In genomic region chr3:195063596-195064193, GRCh38 we compare ENCODE assay signal across 16 cellular contexts.
A peak's percentile ranks its signal among the peaks of the same experiment; 100 is the strongest.
DNase-seq lines count a peak whose midpoint lies in the region; ATAC-seq, FAIRE-seq and TF ChIP-seq lines count a peak whose summit lies in the region.
"Had no signal": no experiment of that assay in that cellular context is flagged by ENCODE, and none has a peak within 500 bp of the region (broad histone marks: within the 10 kb centered on the region; RNA-seq: fewer than 3 reads in every experiment).

No MANE protein-coding gene starts in this region.

- H3K9me3 ChIP-seq in Caco-2: no peaks in the 10 kb centered on the region
- H3K9me3 ChIP-seq in IMR-90 (ENCODE audit: control insufficient read depth, insufficient read depth, low read length): no peaks in the 10 kb centered on the region
- no peaks in the 10 kb centered on the region for H3K9me3 ChIP-seq in effector memory CD4-positive, alpha-beta T cell (ENCODE audit: control insufficient read depth, low read length)
- H3K9me3 ChIP-seq: thoracic aorta had no signal

- no peaks in the 10 kb centered on the region for H3K9me3 Mint-ChIP-seq in Caco-2 (ENCODE audit: unreplicated experiment)
- H3K9me3 Mint-ChIP-seq: activated CD4-positive, alpha-beta T cell treated with anti-CD3 and anti-CD28 coated beads, Interleukin-2, amount 10 ng/mL, durations not matched to agents 24 days and 14 days; neural crest cell had no signal

- H2BK15ac ChIP-seq in IMR-90 (ENCODE audit: low read depth, low read length): no peak overlapping the region

- H3K36me3 Mint-ChIP-seq in Caco-2 (ENCODE audit: insufficient read depth, unreplicated experiment): peaks cover 6% of the 10 kb centered on the region

- H3K4me3 ChIP-seq in Caco-2 (ENCODE audit: low read depth, low read length) (no peak overlapping the region), IMR-90 (ENCODE audit: insufficient read depth, low read depth, low read length) (no peak overlapping the region), bronchial epithelial cell (ENCODE audit: low read depth, low read length) (no peak overlapping the region)
- no peak overlapping the region for H3K4me3 ChIP-seq in effector memory CD4-positive, alpha-beta T cell (ENCODE audit: insufficient read depth, low read depth, low read length, poor library complexity, severe bottlenecking)
- H3K4me3 ChIP-seq: thoracic aorta had no signal

- no peaks in the 10 kb centered on the region for H4K20me1 ChIP-seq in IMR-90 (ENCODE audit: insufficient read depth, low read length)

- H2AFZ ChIP-seq in IMR-90 (replicated peaks; ENCODE audit: low read length, poor library complexity): peak overlapping the region; percentile 7

- no peak overlapping the region for H3K4me3 Mint-ChIP-seq in Caco-2 (ENCODE audit: unreplicated experiment)
- H3K4me3 Mint-ChIP-seq: activated CD4-positive, alpha-beta T cell treated with anti-CD3 and anti-CD28 coated beads, Interleukin-2, amount 10 ng/mL, durations not matched to agents 24 days and 14 days; neural crest cell had no signal

- in situ Hi-C loops in IMR-90 (cut with MboI; ENCODE audit: low sequenced_read_pairs): no loop called here

- intact Hi-C loops in Caco-2 (cut with micrococcal nuclease; ENCODE audit: unreplicated experiment) (no loop called here), IMR-90 (cut with micrococcal nuclease) (no loop called here)

- H3K27ac ChIP-seq in IMR-90 (ENCODE audit: insufficient read depth, low read length): no peak overlapping the region
- H3K27ac ChIP-seq in effector memory CD4-positive, alpha-beta T cell (ENCODE audit: insufficient read depth, low read length, poor library complexity, severe bottlenecking): no peak overlapping the region
- H3K27ac ChIP-seq: thoracic aorta had no signal

- no peak for FAIRE-seq in bronchial epithelial cell (lab: Jason Lieb, UNC)
- FAIRE-seq: astrocyte, endometrium, TTC549 had no signal

- H2AK5ac ChIP-seq in IMR-90 (ENCODE audit: low read depth, low read length): no peak overlapping the region

- CTCF ChIA-PET in Caco-2 (lab: Charles Lee) (interaction anchor here (0.8 to 1.3 kb wide), 4 partner anchors 61 to 381 kb away, joined by 4 to 8 read pairs (median 5); partner anchors contain the start of gene XXYLT1), IMR-90 (lab: Yijun Ruan, JAX) (interaction anchor here (1.5 kb wide), 1 partner anchor 381 kb away, joined by 3 read pairs; no protein-coding TSS in a partner anchor)

- no peak overlapping the region for H3K23ac ChIP-seq in IMR-90 (ENCODE audit: low read depth, low read length)

- H3K14ac ChIP-seq in IMR-90 (replicated peaks; ENCODE audit: low read depth, low read length): no peak overlapping the region

- no peaks in the 10 kb centered on the region for H3K27me3 Mint-ChIP-seq in Caco-2 (ENCODE audit: insufficient read depth, unreplicated experiment)
- H3K27me3 Mint-ChIP-seq: activated CD4-positive, alpha-beta T cell treated with anti-CD3 and anti-CD28 coated beads, Interleukin-2, amount 10 ng/mL, durations not matched to agents 24 days and 14 days had no signal

- H3K27me3 ChIP-seq in Caco-2 (replicated peaks; ENCODE audit: control insufficient read depth, insufficient read depth, low read length) (no peaks in the 10 kb centered on the region), IMR-90 (ENCODE audit: control insufficient read depth, insufficient read depth, low read length) (peaks cover 6% of the 10 kb centered on the region; the same call in 1 of the 2 replicates), bronchial epithelial cell (ENCODE audit: control insufficient read depth, insufficient read depth, low read length) (no peaks in the 10 kb centered on the region)
- no peaks in the 10 kb centered on the region for H3K27me3 ChIP-seq in effector memory CD4-positive, alpha-beta T cell (replicated peaks; ENCODE audit: control insufficient read depth, insufficient read depth, low read length, poor library complexity, severe bottlenecking)

- peaks cover 7% of the 10 kb centered on the region for H3K4me1 Mint-ChIP-seq in Caco-2 (ENCODE audit: low read depth, unreplicated experiment)
- H3K4me1 Mint-ChIP-seq: activated CD4-positive, alpha-beta T cell treated with anti-CD3 and anti-CD28 coated beads, Interleukin-2, amount 10 ng/mL, durations not matched to agents 24 days and 14 days had no signal

- no peak overlapping the region for H3K56ac ChIP-seq in IMR-90 (ENCODE audit: extremely low read depth, insufficient read depth, low read length)

- H2AK9ac ChIP-seq in IMR-90 (replicated peaks; ENCODE audit: low read depth, low read length, poor library complexity): peak overlapping the region; percentile 24

- no peak overlapping the region for H4K5ac ChIP-seq in IMR-90 (ENCODE audit: low read depth, low read length)

- peak; percentile 62 to 63 for DNase-seq in Caco-2
- no peak for DNase-seq in IMR-90
- no peak for DNase-seq in bronchial epithelial cell (ENCODE audit: low read depth)
- peak; percentile 60 for DNase-seq in myocyte (ENCODE audit: low read depth)
- DNase-seq in AML-193 (lab: John Stamatoyannopoulos, UW): no peak
- no peak for DNase-seq in effector memory CD4-positive, alpha-beta T cell
- no peak for DNase-seq in activated CD4-positive, alpha-beta T cell treated with anti-CD3 and anti-CD28 coated beads, Interleukin-2, amount 50 U/mL, for 48 hours
- DNase-seq: activated CD4-positive, alpha-beta T cell treated with anti-CD3 and anti-CD28 coated beads, Interleukin-2, amount 10 ng/mL, durations not matched to agents 24 days and 14 days; NCI-H1105; NCI-H2107 had no signal

- H2BK5ac ChIP-seq in IMR-90 (ENCODE audit: low read depth, low read length, poor library complexity, severe bottlenecking): no peak overlapping the region

- ATAC-seq in IMR-90 (ENCODE audit: low read depth) (no peak), HG03442 (IDR thresholded peaks at IDR 0.05; ENCODE audit: unreplicated experiment) (no peak)

- dilution Hi-C loops in IMR-90 (cut with HindIII; ENCODE audit: low sequenced_read_pairs, unreplicated experiment): no loop called here

- H3K27ac Mint-ChIP-seq in Caco-2 (ENCODE audit: unreplicated experiment): no peak overlapping the region
- H3K27ac Mint-ChIP-seq: activated CD4-positive, alpha-beta T cell treated with anti-CD3 and anti-CD28 coated beads, Interleukin-2, amount 10 ng/mL, durations not matched to agents 24 days and 14 days had no signal

- H3K36me3 ChIP-seq in Caco-2 (ENCODE audit: control insufficient read depth, insufficient read depth, low read length) (no peaks in the 10 kb centered on the region), IMR-90 (ENCODE audit: control insufficient read depth, insufficient read depth, low read length) (no peaks in the 10 kb centered on the region; the same call in 1 of the 2 replicates), bronchial epithelial cell (ENCODE audit: control insufficient read depth, insufficient read depth, low read length) (no peaks in the 10 kb centered on the region)
- peaks cover under 1% of the 10 kb centered on the region for H3K36me3 ChIP-seq in effector memory CD4-positive, alpha-beta T cell (ENCODE audit: control insufficient read depth, insufficient read depth, low read length)
- H3K36me3 ChIP-seq: thoracic aorta had no signal

- BruUV-seq in Caco-2 (replicated peaks; lab: Mats Ljungman, UMichigan) (no TSS peak), IMR-90 (replicated peaks; lab: Mats Ljungman, UMichigan) (no TSS peak)

- H2BK120ac ChIP-seq in IMR-90 (ENCODE audit: low read depth, low read length): no peak overlapping the region

- POLR2A ChIA-PET in Caco-2 (lab: Charles Lee): interaction anchor here (0.5 kb wide), 1 partner anchor 66 kb away, joined by 3 read pairs; no protein-coding TSS in a partner anchor
- POLR2A ChIA-PET in IMR-90 (lab: Charles Lee; ENCODE audit: unreplicated experiment): no interaction called here

- 92% methylated on average over 5 of the region's 9 CpGs; no CpG with 5 or more reads in 1 of the 2 experiments for WGBS in IMR-90 (ENCODE audit: extremely low coverage in 2 of 2, insufficient read length in 1 of 2), 2 experiments

- TF ChIP-seq CTCF in Caco-2 (IDR thresholded peaks at IDR 0.05; ENCODE audit: insufficient read depth in 1 of 2, low read depth in 1 of 2, low read length in 1 of 2, severe bottlenecking in 1 of 2, unreplicated experiment in 1 of 2) (no peak), IMR-90 (conservative IDR thresholded peaks at IDR 0.05; ENCODE audit: low read depth, low read length) (no peak), bronchial epithelial cell (IDR thresholded peaks at IDR 0.05; ENCODE audit: insufficient read depth, low read length, severe bottlenecking) (peak; percentile 13)

- no peak overlapping the region for H2BK20ac ChIP-seq in IMR-90 (ENCODE audit: low read depth, low read length)

- TF ChIP-seq RAD21 in IMR-90 (IDR thresholded peaks at IDR 0.05; ENCODE audit: low read length): no peak

- no peak overlapping the region for H3K9ac ChIP-seq in IMR-90 (ENCODE audit: low read depth, low read length)

- H4K91ac ChIP-seq in IMR-90 (ENCODE audit: insufficient read depth, low read depth, low read length): no peak overlapping the region

- no peak overlapping the region for H4K8ac ChIP-seq in IMR-90 (ENCODE audit: low read depth in 2 of 2, low read length in 2 of 2)

- H3K18ac ChIP-seq in IMR-90 (ENCODE audit: low read depth, low read length): no peak overlapping the region

- no peak overlapping the region for H3K4me2 ChIP-seq in IMR-90 (ENCODE audit: low read depth, low read length)

- TF ChIP-seq POLR2A in IMR-90 (IDR thresholded peaks at IDR 0.05; ENCODE audit: low read depth, low read length): no peak

- H3K4ac ChIP-seq in IMR-90 (ENCODE audit: low read depth, low read length): no peak overlapping the region

- no peaks in the 10 kb centered on the region for H3K79me1 ChIP-seq in IMR-90 (ENCODE audit: low read depth in 1 of 2, low read length in 2 of 2)

- no peaks in the 10 kb centered on the region for H3K9me1 ChIP-seq in IMR-90 (ENCODE audit: insufficient read depth, low read length)

- H3K4me1 ChIP-seq in Caco-2 (peaks cover 25% of the 10 kb centered on the region), IMR-90 (ENCODE audit: control insufficient read depth, insufficient read depth, low read length) (0 out of 2 replicates have a peak, but pooled peaks cover 2% of the 10 kb centered on the region)
- no peaks in the 10 kb centered on the region for H3K4me1 ChIP-seq in effector memory CD4-positive, alpha-beta T cell (ENCODE audit: control insufficient read depth, insufficient read depth, low read length, poor library complexity, severe bottlenecking)

TF ChIP-seq in IMR-90, 13 proteins besides CTCF, POLR2A, EP300 and RAD21 (continues in another document):
- TF ChIP-seq MAFK (IDR thresholded peaks at IDR 0.05; ENCODE audit: low read depth, low read length): no peak
- TF ChIP-seq MXI1 (IDR thresholded peaks at IDR 0.05; ENCODE audit: borderline replicate concordance, low read depth, low read length): no peak
- no peak for TF ChIP-seq USF2 (IDR thresholded peaks at IDR 0.05; ENCODE audit: low read depth, low read length)
- TF ChIP-seq SMC3 (IDR thresholded peaks at IDR 0.05; ENCODE audit: low read depth, low read length): no peak

Comparison
In these comparisons a context has a peak if more than half of its experiments do, and no peak if none do; other contexts are left out.
1. DNase-seq: peak in Caco-2 (2 of 2) and myocyte (single experiment); none in IMR-90 (single experiment), bronchial epithelial cell (single experiment), AML-193 (0 of 2), effector memory CD4-positive, alpha-beta T cell (0 of 3) and activated CD4-positive, alpha-beta T cell treated with anti-CD3 and anti-CD28 coated beads, Interleukin-2, amount 50 U/mL, for 48 hours (0 of 2).